17 cellular contexts compared by ENCODE assay signal in the genomic region with DNA sequence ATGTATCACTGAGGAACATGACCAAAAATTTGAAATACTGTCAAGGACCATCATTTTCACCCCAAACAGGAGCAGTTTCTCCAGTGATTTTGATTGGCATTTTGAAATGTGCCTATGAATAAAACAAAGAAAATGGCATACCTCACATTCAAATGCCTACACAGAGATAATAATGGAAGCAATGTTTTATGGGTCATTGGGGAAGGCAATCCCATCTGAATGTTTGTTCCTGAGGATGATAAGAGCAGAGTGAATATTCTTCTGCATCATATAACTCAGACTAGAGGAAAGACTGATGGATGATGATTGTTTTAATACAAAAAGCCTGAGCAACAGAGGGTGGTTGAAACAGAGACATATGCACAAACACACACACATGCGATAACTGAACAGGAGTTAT.
A peak's percentile ranks its signal among the peaks of the same experiment; 100 is the strongest.
DNase-seq lines count a peak whose midpoint lies in the region; ATAC-seq, FAIRE-seq and TF ChIP-seq lines count a peak whose summit lies in the region.
"Had no signal": no experiment of that assay in that cellular context is flagged by ENCODE, and none has a peak within 500 bp of the region (broad histone marks: within the 10 kb centered on the region; RNA-seq: fewer than 3 reads in every experiment).

No MANE protein-coding gene starts in this region.

- no peaks in the 10 kb centered on the region for H3K4me1 Mint-ChIP-seq in astrocyte (ENCODE audit: low read depth, unreplicated experiment)
- H3K4me1 Mint-ChIP-seq: CD14-positive monocyte had no signal

- H3K36me3 ChIP-seq in HAP-1 (replicated peaks), result no peaks in the 10 kb centered on the region
- no peaks in the 10 kb centered on the region for H3K36me3 ChIP-seq in PC-9 (ENCODE audit: low read depth)
- no peaks in the 10 kb centered on the region for H3K36me3 ChIP-seq in astrocyte (ENCODE audit: insufficient read depth, low read length)
- no peaks in the 10 kb centered on the region for H3K36me3 ChIP-seq in Peyer's patch

- in situ Hi-C loops in HAP-1 (cut with MboI; ENCODE audit: low sequenced_read_pairs), result no loop called here

- FAIRE-seq in astrocyte (lab: Jason Lieb, UNC), result no peak
- FAIRE-seq: GM12878, GM18507, H1 had no signal

- H3K4me1 ChIP-seq in HAP-1 (peaks cover 16% of the 10 kb centered on the region), PC-9 (replicated peaks; ENCODE audit: insufficient read depth) (no peaks in the 10 kb centered on the region), astrocyte (ENCODE audit: insufficient read depth, low read length) (no peaks in the 10 kb centered on the region), Peyer's patch (no peaks in the 10 kb centered on the region)

- no peak for TF ChIP-seq POLR2A in Peyer's patch (IDR thresholded peaks at IDR 0.05)

- H3K27ac Mint-ChIP-seq in astrocyte (ENCODE audit: unreplicated experiment), result no peak overlapping the region
- H3K27ac Mint-ChIP-seq: CD14-positive monocyte; CD8-positive, alpha-beta T cell had no signal

- POLR2A ChIA-PET in PC-9 (lab: Charles Lee; ENCODE audit: unreplicated experiment), result no interaction called here

- H3K27me3 ChIP-seq in HAP-1 (ENCODE audit: low read depth), result no peaks in the 10 kb centered on the region
- no peaks in the 10 kb centered on the region for H3K27me3 ChIP-seq in PC-9 (ENCODE audit: insufficient read depth, low read depth)
- no peaks in the 10 kb centered on the region for H3K27me3 ChIP-seq in astrocyte (ENCODE audit: insufficient read depth, low read length)
- no peaks in the 10 kb centered on the region for H3K27me3 ChIP-seq in Peyer's patch

- H3K4me3 ChIP-seq in HAP-1 (no peak overlapping the region), PC-9 (no peak overlapping the region), astrocyte (ENCODE audit: insufficient read depth, low read depth, low read length) (no peak overlapping the region), Peyer's patch (no peak overlapping the region)
- H3K4me3 ChIP-seq: GM12878 had no signal

- CTCF ChIA-PET in PC-9 (lab: Charles Lee), result no interaction called here

- TF ChIP-seq CTCF in PC-9 (conservative IDR thresholded peaks at IDR 0.05) (no peak), astrocyte (IDR thresholded peaks at IDR 0.05; ENCODE audit: insufficient read depth, low read depth, low read length) (no peak), Peyer's patch (IDR thresholded peaks at IDR 0.05) (no peak)

- H3K9me2 ChIP-seq in PC-9 (ENCODE audit: insufficient read depth), result no peaks in the 10 kb centered on the region; the same call in 1 of the 2 replicates

- no peaks in the 10 kb centered on the region for H3K27me3 Mint-ChIP-seq in astrocyte (ENCODE audit: low read depth, unreplicated experiment)

- H4K20me1 ChIP-seq in PC-9 (ENCODE audit: insufficient read depth) (no peaks in the 10 kb centered on the region), astrocyte (ENCODE audit: insufficient read depth, low read length) (no peaks in the 10 kb centered on the region)

- no peaks in the 10 kb centered on the region for H3K36me3 Mint-ChIP-seq in astrocyte (ENCODE audit: low read depth, unreplicated experiment)
- H3K36me3 Mint-ChIP-seq: CD14-positive monocyte; CD8-positive, alpha-beta T cell had no signal

- 0 out of 2 replicates have a peak overlapping the region, but pooled peaks have one; percentile 46 for H2AFZ ChIP-seq in PC-9
- H2AFZ ChIP-seq in astrocyte (ENCODE audit: low read depth, low read length), result peak overlapping the region; percentile 27

- no peaks in the 10 kb centered on the region for H3K9me3 Mint-ChIP-seq in astrocyte (ENCODE audit: unreplicated experiment)

- intact Hi-C loops in PC-9 (cut with micrococcal nuclease; ENCODE audit: unreplicated experiment), result no loop called here

- no peaks in the 10 kb centered on the region for H3F3A ChIP-seq in PC-9 (ENCODE audit: insufficient read depth, low read depth)

- H3K4me3 Mint-ChIP-seq in astrocyte (ENCODE audit: unreplicated experiment), result no peak overlapping the region
- H3K4me3 Mint-ChIP-seq: CD14-positive monocyte; CD8-positive, alpha-beta T cell had no signal

- ATAC-seq in GM18520 (IDR thresholded peaks at IDR 0.05; ENCODE audit: unreplicated experiment), result no peak
- ATAC-seq: CD8-positive, alpha-beta T cell; GM12878 had no signal

- DNase-seq in HAP-1 (ENCODE audit: low spot score in 2 of 2) (peak; percentile 11 to 69), PC-9 (no peak), astrocyte (ENCODE audit: low read depth) (no peak), retina (peak; percentile 38), NCI-H510A treated with DMSO at 0.1 percent for 48 hours (lab: John Stamatoyannopoulos, UW) (no peak), Peyer's patch (no peak), NCI-H1694 treated with DMSO at 0.1 percent for 48 hours (lab: John Stamatoyannopoulos, UW) (no peak)
- DNase-seq: CD8-positive, alpha-beta T cell; DMS 273 treated with DMSO at 0.1 percent for 48 hours; DMS79; HCEC 1CT had no signal

- no peaks in the 10 kb centered on the region for H3K79me2 ChIP-seq in PC-9 (ENCODE audit: low read depth)
- H3K79me2 ChIP-seq in astrocyte (ENCODE audit: insufficient read depth, low read length), result no peaks in the 10 kb centered on the region

- no peak overlapping the region for H3K9ac ChIP-seq in astrocyte (ENCODE audit: low read length)

- H3K9me3 ChIP-seq in HAP-1 (no peaks in the 10 kb centered on the region), PC-9 (ENCODE audit: insufficient read depth, low read depth) (no peaks in the 10 kb centered on the region), astrocyte (ENCODE audit: insufficient read depth, low read depth, low read length) (no peaks in the 10 kb centered on the region), Peyer's patch (no peaks in the 10 kb centered on the region)

- H3K4me2 ChIP-seq in PC-9, result no peak overlapping the region
- no peak overlapping the region for H3K4me2 ChIP-seq in astrocyte (ENCODE audit: low read length)

- no TSS peak for BruUV-seq in PC-9 (replicated peaks; lab: Mats Ljungman, UMichigan)

- H3K27ac ChIP-seq in PC-9 (no peak overlapping the region), astrocyte (ENCODE audit: low read depth, low read length) (no peak overlapping the region), Peyer's patch (no peak overlapping the region)
- H3K27ac ChIP-seq: HL-60 had no signal

Comparison
In these comparisons a context has a peak if more than half of its experiments do, and no peak if none do; other contexts are left out.
1. DNase-seq: peak in HAP-1 (2 of 2) and retina (single experiment); none in PC-9 (0 of 2), astrocyte (single experiment), NCI-H510A treated with DMSO at 0.1 percent for 48 hours (single experiment), Peyer's patch (0 of 3) and NCI-H1694 treated with DMSO at 0.1 percent for 48 hours (single experiment).